In the genomic region with DNA sequence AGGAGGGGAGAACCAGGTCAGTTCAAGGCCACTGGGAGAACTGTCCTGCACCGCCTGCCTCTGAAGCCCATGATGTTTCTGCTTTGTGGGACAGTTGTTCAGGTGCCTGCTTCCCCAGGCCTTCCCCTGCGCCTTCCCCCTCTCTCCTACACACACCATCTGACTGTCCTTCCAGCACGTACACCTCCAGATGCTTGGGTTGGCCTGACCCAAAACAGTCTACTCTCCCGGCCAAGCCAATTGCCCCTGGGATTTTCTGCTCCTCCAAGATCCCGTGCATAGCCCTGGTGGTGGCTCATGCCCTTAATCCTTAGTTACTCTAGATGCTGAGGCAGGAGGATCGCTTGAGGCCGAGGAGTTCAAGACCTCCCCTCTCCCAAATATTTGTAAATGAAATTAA, we compare ENCODE assay signal across 8 cellular contexts. TPM values are rescaled to one million over a fixed set of nuclear protein-coding genes. Genes with fewer than 3 reads are reported as not detected.
DNase-seq lines count a peak whose midpoint lies in the region; ATAC-seq, FAIRE-seq and TF ChIP-seq lines count a peak whose summit lies in the region.

No MANE protein-coding gene starts in this region.

- DNase-seq in A549 (ENCODE audit: low read depth in 1 of 2, low spot score in 1 of 2) (no peak), breast epithelium (ENCODE audit: low spot score in 2 of 2) (no peak), naive B cell (no peak), NCI-H524 treated with DMSO at 0.1 percent for 48 hours (lab: John Stamatoyannopoulos, UW) (no peak), NCI-H1930 (lab: John Stamatoyannopoulos, UW) (no peak), hypothalamus (lab: John Stamatoyannopoulos, UW) (no peak), NCI-H128 (lab: John Stamatoyannopoulos, UW; ENCODE audit: unreplicated experiment) (no peak)

- peaks cover 18 to 26% (median 21%) of the 10 kb centered on the region in 3 donors for H3K4me1 Mint-ChIP-seq in naive B cell

- peak overlapping the region in 5 of 6 donors; percentile 83 to 98 (median 92) for H3K27ac Mint-ChIP-seq in naive B cell

- TF ChIP-seq CTCF in A549 (IDR thresholded peaks at IDR 0.05) (no peak), breast epithelium (IDR thresholded peaks at IDR 0.05) (no peak)

- no peaks in the 10 kb centered on the region for H3K9me3 Mint-ChIP-seq in naive B cell

- H3K9ac ChIP-seq in HUES48 (ENCODE audit: low read depth, low read length): no peak overlapping the region

- intact Hi-C loops in breast epithelium (cut with DNase I; ENCODE audit: low total_unique reads): no loop called here

- peak overlapping the region; percentile 65; the same call in 1 of the 3 replicates for H3K4me3 ChIP-seq in A549
- H3K4me3 ChIP-seq in HUES48 (ENCODE audit: low read depth, low read length): peak overlapping the region; percentile 86
- peak overlapping the region; percentile 77 to 83 (median 81) for H3K4me3 ChIP-seq in breast epithelium

- peaks cover 0 to 7% (median 4%) of the 10 kb centered on the region in 3 donors for H3K27me3 Mint-ChIP-seq in naive B cell

- H3K36me3 ChIP-seq in HUES48 (ENCODE audit: control insufficient read depth, insufficient read depth, low read length): peaks cover 17% of the 10 kb centered on the region; the same call in 1 of the 2 replicates
- no peaks in the 10 kb centered on the region for H3K36me3 ChIP-seq in breast epithelium

- peak overlapping the region; percentile 72 to 92 (median 86) for H3K4me3 Mint-ChIP-seq in naive B cell

- POLR2A ChIA-PET in A549 (lab: Yijun Ruan, JAX): interaction anchor here (0.6 kb wide), 1 partner anchor 53 kb away, joined by 4 read pairs; no protein-coding TSS in a partner anchor

- H3K9me3 ChIP-seq in A549: no peaks in the 10 kb centered on the region
- no peaks in the 10 kb centered on the region for H3K9me3 ChIP-seq in HUES48 (ENCODE audit: control insufficient read depth, insufficient read depth, low read length)
- no peaks in the 10 kb centered on the region for H3K9me3 ChIP-seq in breast epithelium

- TF ChIP-seq EP300 in A549 (IDR thresholded peaks at IDR 0.05): no peak

- no peak for FAIRE-seq in A549 (lab: Jason Lieb, UNC)

- H3K27ac ChIP-seq in A549 (peak overlapping the region; percentile 79 to 91), HUES48 (ENCODE audit: low read depth, low read length) (no peak overlapping the region), breast epithelium (peak overlapping the region; percentile 93 to 94)

- H3K4me1 ChIP-seq in A549: peaks cover 27% of the 10 kb centered on the region
- H3K4me1 ChIP-seq in HUES48 (ENCODE audit: control insufficient read depth, insufficient read depth, low read length): no peaks in the 10 kb centered on the region
- peaks cover 0 to 7% of the 10 kb centered on the region in 2 donors for H3K4me1 ChIP-seq in breast epithelium

- peak overlapping the region; percentile 76 for H3K4me2 ChIP-seq in A549

- no peaks in the 10 kb centered on the region for H3K36me3 Mint-ChIP-seq in naive B cell

- WGBS in A549 (ENCODE audit: missing lambda C conversion rate): 86% methylated on average over 7 of the region's 7 CpGs

- H3K27me3 ChIP-seq in HUES48 (ENCODE audit: control insufficient read depth, insufficient read depth, low read length): peaks cover 5% of the 10 kb centered on the region; the same call in 1 of the 2 replicates
- no peaks in the 10 kb centered on the region for H3K27me3 ChIP-seq in breast epithelium

- TF ChIP-seq RAD21 in A549 (conservative IDR thresholded peaks at IDR 0.05 in 1 of 2, IDR thresholded peaks at IDR 0.05 in 1 of 2): no peak

- ATAC-seq in A549 (no peak), naive B cell (ENCODE audit: low read depth in 2 of 2) (no peak)

- no peak for TF ChIP-seq POLR2A in A549 (IDR thresholded peaks at IDR 0.05; ENCODE audit: low read length)
- TF ChIP-seq POLR2A in breast epithelium (IDR thresholded peaks at IDR 0.05): no peak

- CTCF ChIA-PET in A549 (lab: Yijun Ruan, JAX): interaction anchor here (0.6 to 10.0 kb wide), 26 partner anchors 10 to 383 kb away, joined by 3 to 238 read pairs (median 4); a partner anchor contains a TSS

TF ChIP-seq in A549, 52 proteins besides CTCF, POLR2A, EP300 and RAD21 (continues in another document):
- no peak for TF ChIP-seq CHD4 (IDR thresholded peaks at IDR 0.05; ENCODE audit: borderline replicate concordance)
- TF ChIP-seq, protein P1, sequence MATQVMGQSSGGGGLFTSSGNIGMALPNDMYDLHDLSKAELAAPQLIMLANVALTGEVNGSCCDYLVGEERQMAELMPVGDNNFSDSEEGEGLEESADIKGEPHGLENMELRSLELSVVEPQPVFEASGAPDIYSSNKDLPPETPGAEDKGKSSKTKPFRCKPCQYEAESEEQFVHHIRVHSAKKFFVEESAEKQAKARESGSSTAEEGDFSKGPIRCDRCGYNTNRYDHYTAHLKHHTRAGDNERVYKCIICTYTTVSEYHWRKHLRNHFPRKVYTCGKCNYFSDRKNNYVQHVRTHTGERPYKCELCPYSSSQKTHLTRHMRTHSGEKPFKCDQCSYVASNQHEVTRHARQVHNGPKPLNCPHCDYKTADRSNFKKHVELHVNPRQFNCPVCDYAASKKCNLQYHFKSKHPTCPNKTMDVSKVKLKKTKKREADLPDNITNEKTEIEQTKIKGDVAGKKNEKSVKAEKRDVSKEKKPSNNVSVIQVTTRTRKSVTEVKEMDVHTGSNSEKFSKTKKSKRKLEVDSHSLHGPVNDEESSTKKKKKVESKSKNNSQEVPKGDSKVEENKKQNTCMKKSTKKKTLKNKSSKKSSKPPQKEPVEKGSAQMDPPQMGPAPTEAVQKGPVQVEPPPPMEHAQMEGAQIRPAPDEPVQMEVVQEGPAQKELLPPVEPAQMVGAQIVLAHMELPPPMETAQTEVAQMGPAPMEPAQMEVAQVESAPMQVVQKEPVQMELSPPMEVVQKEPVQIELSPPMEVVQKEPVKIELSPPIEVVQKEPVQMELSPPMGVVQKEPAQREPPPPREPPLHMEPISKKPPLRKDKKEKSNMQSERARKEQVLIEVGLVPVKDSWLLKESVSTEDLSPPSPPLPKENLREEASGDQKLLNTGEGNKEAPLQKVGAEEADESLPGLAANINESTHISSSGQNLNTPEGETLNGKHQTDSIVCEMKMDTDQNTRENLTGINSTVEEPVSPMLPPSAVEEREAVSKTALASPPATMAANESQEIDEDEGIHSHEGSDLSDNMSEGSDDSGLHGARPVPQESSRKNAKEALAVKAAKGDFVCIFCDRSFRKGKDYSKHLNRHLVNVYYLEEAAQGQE (IDR thresholded peaks at IDR 0.05): no peak

RNA-seq across cellular contexts. Expression of a gene that starts 0.7 kb away (rescaled TPM):
- polyA plus RNA-seq in A549 (2011; rRNA removed): 38.2 and 47.2 TPM in 2 replicates
- 32.7 and 42.8 TPM in 2 replicates for polyA plus RNA-seq in A549 (2012; cell fraction: cytosol; rRNA removed)
- polyA plus RNA-seq in A549 (2012; cell fraction: nucleus; rRNA removed): 81.1 and 85.4 TPM in 2 replicates
- 36.3 to 42.0 TPM (median 40.9 TPM) in 3 replicates for polyA plus RNA-seq in A549 (2017; fragmentation: RNase III; extraction: RNeasy Plus Mini Kit Qiagen cat#74134 plus additional on column Dnase treatment)
- polyA minus RNA-seq in A549 (2011; rRNA and poly(A)+ RNA removed): 29.3 and 30.0 TPM in 2 replicates
- total RNA-seq in breast epithelium: 10 to 100 TPM; 33.6 to 39.0 (median 35.1) TPM
- 10 to 100 TPM; 42.1 to 58.9 (median 51.0) TPM for polyA plus RNA-seq in naive B cell (ENCODE audit: low read depth in 6 of 6)

RNA-seq across cellular contexts. Expression of a gene that starts 9.3 kb away (rescaled TPM):
- polyA plus RNA-seq in A549 (2011; rRNA removed) (not detected in 2 replicates), A549 (2017; fragmentation: RNase III; extraction: RNeasy Plus Mini Kit Qiagen cat#74134 plus additional on column Dnase treatment) (not detected in 3 replicates), naive B cell (ENCODE audit: low read depth in 6 of 6) (under 1 TPM in 3 of 6 donors, not detected in 3; 0.14 to 0.24 (median 0.16) TPM)
- 0.03 TPM in 1 of 2 replicates, not detected in the other for polyA plus RNA-seq in A549 (2012; cell fraction: cytosol; rRNA removed)
- 0.04 TPM in 1 of 2 replicates, not detected in the other for polyA plus RNA-seq in A549 (2012; cell fraction: nucleus; rRNA removed)
- polyA minus RNA-seq in A549 (2011; rRNA and poly(A)+ RNA removed): not detected in 2 replicates
- 1 to 10 TPM in 2 of 3 donors, not detected in 1; 2.3 to 5.6 TPM for total RNA-seq in breast epithelium

RNA-seq across cellular contexts. Expression of a gene that starts 30.3 kb away (rescaled TPM):
- 2.5 and 4.1 TPM in 2 replicates for polyA plus RNA-seq in A549 (2011; rRNA removed)
- 0.59 and 0.89 TPM in 2 replicates for polyA plus RNA-seq in A549 (2012; cell fraction: cytosol; rRNA removed)
- 3.0 and 3.7 TPM in 2 replicates for polyA plus RNA-seq in A549 (2012; cell fraction: nucleus; rRNA removed)
- polyA plus RNA-seq in A549 (2017; fragmentation: RNase III; extraction: RNeasy Plus Mini Kit Qiagen cat#74134 plus additional on column Dnase treatment): 0.93 to 2.1 TPM (median 1.2 TPM) in 3 replicates
- 3.2 and 3.9 TPM in 2 replicates for polyA minus RNA-seq in A549 (2011; rRNA and poly(A)+ RNA removed)
- 1 to 10 TPM in 2 of 3 donors, under 1 TPM in 1; 0.66 to 1.9 (median 1.3) TPM for total RNA-seq in breast epithelium
- polyA plus RNA-seq in naive B cell (ENCODE audit: low read depth in 6 of 6): under 1 TPM in 3 of 6 donors, not detected in 3; 0.14 to 0.75 (median 0.47) TPM

RNA-seq across cellular contexts. Expression of a gene that starts 52.0 kb away (rescaled TPM):
- polyA plus RNA-seq in A549 (2011; rRNA removed) (28.9 and 33.6 TPM in 2 replicates), A549 (2017; fragmentation: RNase III; extraction: RNeasy Plus Mini Kit Qiagen cat#74134 plus additional on column Dnase treatment) (16.3 to 24.4 TPM (median 21.5 TPM) in 3 replicates), naive B cell (ENCODE audit: low read depth in 6 of 6) (1 to 10 TPM; 3.3 to 9.1 (median 5.2) TPM)
- 14.0 and 17.2 TPM in 2 replicates for polyA plus RNA-seq in A549 (2012; cell fraction: cytosol; rRNA removed)
- polyA plus RNA-seq in A549 (2012; cell fraction: nucleus; rRNA removed): 49.4 and 67.7 TPM in 2 replicates
- polyA minus RNA-seq in A549 (2011; rRNA and poly(A)+ RNA removed): 45.1 and 48.8 TPM in 2 replicates
- total RNA-seq in breast epithelium: 10 to 100 TPM; 19.4 to 95.4 (median 86.3) TPM

RNA-seq across cellular contexts. Expression of a gene that starts 54.6 kb away (rescaled TPM):
- 0.09 and 0.13 TPM in 2 replicates for polyA plus RNA-seq in A549 (2011; rRNA removed)
- 0.15 and 0.39 TPM in 2 replicates for polyA plus RNA-seq in A549 (2012; cell fraction: cytosol; rRNA removed)
- 0.22 and 0.67 TPM in 2 replicates for polyA plus RNA-seq in A549 (2012; cell fraction: nucleus; rRNA removed)
- polyA plus RNA-seq in A549 (2017; fragmentation: RNase III; extraction: RNeasy Plus Mini Kit Qiagen cat#74134 plus additional on column Dnase treatment): 0.18 to 0.26 TPM (median 0.20 TPM) in 3 replicates
- polyA minus RNA-seq in A549 (2011; rRNA and poly(A)+ RNA removed): 0.12 and 0.78 TPM in 2 replicates
- total RNA-seq in breast epithelium: 10 to 100 TPM in 1 of 3 donors, 1 to 10 TPM in 1, not detected in 1; 8.2 to 32.8 TPM
- polyA plus RNA-seq in naive B cell (ENCODE audit: low read depth in 6 of 6): not detected
